In genomic region chr17:353213-353837, GRCh38 we compare ENCODE assay signal across 12 cellular contexts. TPM values are rescaled to one million over a fixed set of nuclear protein-coding genes. Genes with fewer than 3 reads are reported as not detected.
DNase-seq lines count a peak whose midpoint lies in the region; ATAC-seq and TF ChIP-seq lines count a peak whose summit lies in the region.
"Had no signal": no experiment of that assay in that cellular context is flagged by ENCODE, and none has a peak within 500 bp of the region (broad histone marks: within the 10 kb centered on the region; RNA-seq: fewer than 3 reads in every experiment).

No MANE protein-coding gene starts in this region.

- no peak overlapping the region for H3K4me2 ChIP-seq in osteoblast (ENCODE audit: insufficient read depth, low read length)

- no peaks in the 10 kb centered on the region for H4K20me1 ChIP-seq in osteoblast (ENCODE audit: insufficient read depth, low read length)

- H3K27ac ChIP-seq in heart right ventricle = peak overlapping the region; percentile 71 to 96 (median 87)
- H3K27ac ChIP-seq in osteoblast (ENCODE audit: low read depth, low read length) = no peak overlapping the region
- H3K27ac ChIP-seq in vagina = peak overlapping the region; percentile 69

- H3K36me3 ChIP-seq in heart right ventricle (no peaks in the 10 kb centered on the region), osteoblast (ENCODE audit: insufficient read depth, low read length) (no peaks in the 10 kb centered on the region), vagina (no peaks in the 10 kb centered on the region)
- H3K36me3 ChIP-seq: HAP-1 had no signal

- no peaks in the 10 kb centered on the region for H3K9me3 ChIP-seq in heart right ventricle
- H3K9me3 ChIP-seq in osteoblast (ENCODE audit: low read depth, low read length) = no peaks in the 10 kb centered on the region
- H3K9me3 ChIP-seq in vagina = no peaks in the 10 kb centered on the region
- H3K9me3 ChIP-seq: HAP-1 had no signal

- H3K4me3 ChIP-seq in heart right ventricle = no peak overlapping the region
- H3K4me3 ChIP-seq in epithelial cell of proximal tubule (ENCODE audit: low read depth, low read length) = peak overlapping the region; percentile 55
- H3K4me3 ChIP-seq in osteoblast (ENCODE audit: insufficient read depth, low read length) = no peak overlapping the region
- H3K4me3 ChIP-seq in vagina = no peak overlapping the region
- H3K4me3 ChIP-seq: coronary artery, HAP-1 had no signal

- no peak for ATAC-seq in heart right ventricle
- ATAC-seq in Right ventricle myocardium inferior = no peak
- ATAC-seq in left colon = no peak
- ATAC-seq in HG03469 (IDR thresholded peaks at IDR 0.05; ENCODE audit: unreplicated experiment) = no peak
- ATAC-seq: activated T-helper 17 cell treated with anti-CD3 and anti-CD28 coated beads, Interleukin-2, amount 50 U/mL, for 72 hours had no signal

- TF ChIP-seq CTCF in heart right ventricle (IDR thresholded peaks at IDR 0.05) (no peak), epithelial cell of proximal tubule (conservative IDR thresholded peaks at IDR 0.05; ENCODE audit: low read depth, low read length) (no peak), osteoblast (IDR thresholded peaks at IDR 0.05; ENCODE audit: extremely low read depth, low read depth, low read length) (no peak), vagina (IDR thresholded peaks at IDR 0.05) (no peak)

- peak overlapping the region; percentile 33 for H2AFZ ChIP-seq in osteoblast (ENCODE audit: low read length)

- DNase-seq in heart right ventricle (no peak), Right ventricle myocardium inferior (ENCODE audit: missing footprints) (no peak), epithelial cell of proximal tubule (ENCODE audit: low read depth) (no peak), osteoblast (ENCODE audit: insufficient read length, low spot score, missing footprints) (no peak), vagina (ENCODE audit: extremely low spot score in 2 of 2) (no peak), left colon (no peak), DMS53 (lab: John Stamatoyannopoulos, UW) (no peak)
- DNase-seq: stimulated activated CD4-positive, alpha-beta T cell treated with anti-CD3 and anti-CD28 coated beads, Interleukin-4, amount 100 ng/mL, for 4 hours had no signal

- H3K27me3 ChIP-seq in heart right ventricle = no peaks in the 10 kb centered on the region
- no peaks in the 10 kb centered on the region for H3K27me3 ChIP-seq in osteoblast (ENCODE audit: insufficient read depth, low read length)
- H3K27me3 ChIP-seq in vagina = no peaks in the 10 kb centered on the region

- TF ChIP-seq POLR2A in vagina (IDR thresholded peaks at IDR 0.05) = no peak

- intact Hi-C loops in heart right ventricle (cut with DNase I) (no loop called here), Right ventricle myocardium inferior (cut with DNase I) (no loop called here), vagina (cut with DNase I) (no loop called here), left colon (cut with DNase I, micrococcal nuclease) (no loop called here)

- H3K4me1 ChIP-seq in heart right ventricle (peaks cover 23 to 65% (median 53%) of the 10 kb centered on the region in 9 donors), osteoblast (ENCODE audit: insufficient read depth, low read length) (peaks cover 7% of the 10 kb centered on the region), vagina (peaks cover 43% of the 10 kb centered on the region)
- H3K4me1 ChIP-seq: HAP-1 had no signal

- no peaks in the 10 kb centered on the region for H3K79me2 ChIP-seq in osteoblast (ENCODE audit: insufficient read depth, low read length)

- 60 to 72% methylated on average over 8 of the region's 8 CpGs for WGBS in heart right ventricle, 2 donors

RNA-seq across cellular contexts. Expression of gene RPH3AL, which starts 0.7 kb away (rescaled TPM):
- 10 to 100 TPM in 1 of 10 donors, 1 to 10 TPM in 9; 3.6 to 11.1 (median 6.2) TPM for total RNA-seq in heart right ventricle
- polyA plus RNA-seq in heart right ventricle = 1 to 10 TPM; 4.5 to 6.4 TPM
- 3.6 TPM for total RNA-seq in Right ventricle myocardium inferior
- 15.9 and 40.8 TPM in 2 replicates for total RNA-seq in epithelial cell of proximal tubule
- 2.9 and 3.2 TPM in 2 replicates for total RNA-seq in osteoblast
- total RNA-seq in vagina = 43.5 TPM
- total RNA-seq in left colon = 10 to 100 TPM; 32.7 to 42.3 TPM
